In genomic region chr11:43924112-43924855, GRCh38 we compare ENCODE assay signal across 10 cellular contexts. TPM values are rescaled to one million over a fixed set of nuclear protein-coding genes. Genes with fewer than 3 reads are reported as not detected.
DNase-seq lines count a peak whose midpoint lies in the region; ATAC-seq and TF ChIP-seq lines count a peak whose summit lies in the region.
"Had no signal": no experiment of that assay in that cellular context is flagged by ENCODE, and none has a peak within 500 bp of the region (broad histone marks: within the 10 kb centered on the region; RNA-seq: fewer than 3 reads in every experiment).

No MANE protein-coding gene starts in this region.

- H3K4me1 Mint-ChIP-seq in osteocyte (ENCODE audit: unreplicated experiment) = peaks cover 31% of the 10 kb centered on the region
- H3K4me1 Mint-ChIP-seq: stimulated activated naive B cell treated with anti-CD40 and anti-IgM and Interleukin-4, amounts not matched to agents 10 μg/mL and 1 μg/mL and 100 μg/mL, for 72 hours had no signal

- no peak for TF ChIP-seq POLR2A in esophagus squamous epithelium (IDR thresholded peaks at IDR 0.05)

- H3K9me3 ChIP-seq in left ventricle myocardium inferior (replicated peaks) (no peaks in the 10 kb centered on the region), esophagus squamous epithelium (no peaks in the 10 kb centered on the region)

- 80 to 100% methylated on average over 1 to 4 of the region's 27 CpGs for WGBS in esophagus squamous epithelium, 2 donors

- intact Hi-C loops in left ventricle myocardium inferior (cut with micrococcal nuclease) (no loop called here), left cardiac atrium (cut with DNase I) (no loop called here), esophagus squamous epithelium (cut with DNase I) (no loop called here)

- peak overlapping the region; percentile 70 for H3K27ac Mint-ChIP-seq in osteocyte (ENCODE audit: unreplicated experiment)
- H3K27ac Mint-ChIP-seq: stimulated activated naive B cell treated with anti-CD40 and anti-IgM and Interleukin-4, amounts not matched to agents 10 μg/mL and 1 μg/mL and 100 μg/mL, for 72 hours had no signal

- DNase-seq in left ventricle myocardium inferior (no peak), left cardiac atrium (no peak), esophagus squamous epithelium (lab: John Stamatoyannopoulos, UW) (no peak), osteocyte (ENCODE audit: extremely low spot score, unreplicated experiment) (no peak), NCI-H748 (lab: John Stamatoyannopoulos, UW; ENCODE audit: unreplicated experiment) (no peak), nucleus accumbens (lab: John Stamatoyannopoulos, UW) (no peak), dermis blood vessel endothelial cell (no peak)
- DNase-seq: PC-9; stimulated activated naive B cell treated with anti-CD40 and anti-IgM and Interleukin-4, amounts not matched to agents 10 μg/mL and 1 μg/mL and 100 μg/mL, for 72 hours had no signal

- no peak for ATAC-seq in left cardiac atrium
- no peak for ATAC-seq in HG02759 (IDR thresholded peaks at IDR 0.05; ENCODE audit: unreplicated experiment)
- ATAC-seq: stimulated activated naive B cell treated with anti-CD40 and anti-IgM and Interleukin-4, amounts not matched to agents 10 μg/mL and 1 μg/mL and 100 μg/mL, for 72 hours had no signal

- peaks cover 14% of the 10 kb centered on the region for H3K36me3 Mint-ChIP-seq in osteocyte (ENCODE audit: unreplicated experiment)

- H3K27me3 ChIP-seq in left ventricle myocardium inferior (ENCODE audit: low read depth) (no peaks in the 10 kb centered on the region), esophagus squamous epithelium (no peaks in the 10 kb centered on the region)

- H3K4me3 Mint-ChIP-seq in osteocyte (ENCODE audit: unreplicated experiment) = no peak overlapping the region
- H3K4me3 Mint-ChIP-seq: stimulated activated naive B cell treated with anti-CD40 and anti-IgM and Interleukin-4, amounts not matched to agents 10 μg/mL and 1 μg/mL and 100 μg/mL, for 72 hours had no signal

- H3K27me3 Mint-ChIP-seq in osteocyte (ENCODE audit: unreplicated experiment) = no peaks in the 10 kb centered on the region
- H3K27me3 Mint-ChIP-seq: stimulated activated naive B cell treated with anti-CD40 and anti-IgM and Interleukin-4, amounts not matched to agents 10 μg/mL and 1 μg/mL and 100 μg/mL, for 72 hours had no signal

- H3K27ac ChIP-seq in left ventricle myocardium inferior (replicated peaks) (peak overlapping the region; percentile 84), esophagus squamous epithelium (peak overlapping the region; percentile 60 to 95 (median 88))
- H3K27ac ChIP-seq: PC-9 had no signal

- H3K36me3 ChIP-seq in left ventricle myocardium inferior (peaks cover 12% of the 10 kb centered on the region), esophagus squamous epithelium (peaks cover 0 to 27% (median 0%) of the 10 kb centered on the region in 3 donors)

- H3K4me3 ChIP-seq in left ventricle myocardium inferior (no peak overlapping the region), esophagus squamous epithelium (peak overlapping the region in 1 of 4 donors; percentile 4)
- H3K4me3 ChIP-seq: PC-9 had no signal

- H3K9me3 Mint-ChIP-seq in osteocyte (ENCODE audit: unreplicated experiment) = no peaks in the 10 kb centered on the region
- H3K9me3 Mint-ChIP-seq: stimulated activated naive B cell treated with anti-CD40 and anti-IgM and Interleukin-4, amounts not matched to agents 10 μg/mL and 1 μg/mL and 100 μg/mL, for 72 hours had no signal

- TF ChIP-seq CTCF in left ventricle myocardium inferior (IDR thresholded peaks at IDR 0.05; ENCODE audit: borderline replicate concordance) (no peak), esophagus squamous epithelium (IDR thresholded peaks at IDR 0.05) (no peak), osteocyte (IDR thresholded peaks at IDR 0.05) (no peak)

- H3K4me1 ChIP-seq in left ventricle myocardium inferior (peaks cover 67% of the 10 kb centered on the region), esophagus squamous epithelium (peaks cover 4 to 80% (median 63%) of the 10 kb centered on the region in 3 donors)

RNA-seq across cellular contexts. Expression of gene C11orf96, which starts 18.2 kb away (rescaled TPM):
- total RNA-seq in left ventricle myocardium inferior (20.1 TPM), left cardiac atrium (100 to 1,000 TPM in 1 of 2 donors, 10 to 100 TPM in 1; 25.0 to 121 TPM), esophagus squamous epithelium (10 to 100 TPM in 2 of 4 donors, 1 to 10 TPM in 2; 4.7 to 33.6 (median 16.0) TPM), osteocyte (1.1 and 1.2 TPM in 2 replicates), dermis blood vessel endothelial cell (5.5 and 8.7 TPM in 2 replicates)
- total RNA-seq: PC-9 had no signal

RNA-seq across cellular contexts. Expression of gene ALKBH3, which starts 43.7 kb away (rescaled TPM):
- total RNA-seq in left ventricle myocardium inferior (18.1 TPM), left cardiac atrium (10 to 100 TPM; 13.8 to 20.1 TPM), esophagus squamous epithelium (10 to 100 TPM; 25.6 to 41.2 (median 30.7) TPM), osteocyte (32.4 and 39.6 TPM in 2 replicates), dermis blood vessel endothelial cell (27.4 and 40.0 TPM in 2 replicates)
